ENCODE assay signal across 20 cellular contexts in genomic region chr11:12285811-12286222, GRCh38.
DNase-seq lines count a peak whose midpoint lies in the region; ATAC-seq and TF ChIP-seq lines count a peak whose summit lies in the region.
"Had no signal": no experiment of that assay in that cellular context is flagged by ENCODE, and none has a peak within 500 bp of the region (broad histone marks: within the 10 kb centered on the region; RNA-seq: fewer than 3 reads in every experiment).

No MANE protein-coding gene starts in this region.

- H3K27ac ChIP-seq in thoracic aorta (peak overlapping the region; percentile 89 to 97), A673 (ENCODE audit: low read depth, low read length, poor library complexity, severe bottlenecking) (no peak overlapping the region)

- H3K9me3 ChIP-seq in thoracic aorta (no peaks in the 10 kb centered on the region), A673 (ENCODE audit: low read depth, low read length, poor library complexity, severe bottlenecking) (no peaks in the 10 kb centered on the region)

- H3K27me3 Mint-ChIP-seq in activated CD4-positive, alpha-beta memory T cell treated with anti-CD3 and anti-CD28 coated beads, Interleukin-2, amount 10 ng/mL, durations not matched to agents 7 days and 5 days: no peaks in the 10 kb centered on the region
- no peaks in the 10 kb centered on the region for H3K27me3 Mint-ChIP-seq in activated CD4-positive, alpha-beta memory T cell treated with anti-CD3 and anti-CD28 coated beads for 36 hours

- H3K27ac Mint-ChIP-seq in activated CD4-positive, alpha-beta memory T cell treated with anti-CD3 and anti-CD28 coated beads, Interleukin-2, amount 10 ng/mL, durations not matched to agents 7 days and 5 days: no peak overlapping the region
- no peak overlapping the region for H3K27ac Mint-ChIP-seq in activated CD4-positive, alpha-beta memory T cell treated with anti-CD3 and anti-CD28 coated beads for 36 hours
- H3K27ac Mint-ChIP-seq: brain had no signal

- H3K4me1 Mint-ChIP-seq in activated CD4-positive, alpha-beta memory T cell treated with anti-CD3 and anti-CD28 coated beads, Interleukin-2, amount 10 ng/mL, durations not matched to agents 7 days and 5 days: peaks cover 12% of the 10 kb centered on the region
- H3K4me1 Mint-ChIP-seq in activated CD4-positive, alpha-beta memory T cell treated with anti-CD3 and anti-CD28 coated beads for 36 hours (ENCODE audit: low read depth): peaks cover 9% of the 10 kb centered on the region

- no peaks in the 10 kb centered on the region for H3K9me3 Mint-ChIP-seq in activated CD4-positive, alpha-beta memory T cell treated with anti-CD3 and anti-CD28 coated beads, Interleukin-2, amount 10 ng/mL, durations not matched to agents 7 days and 5 days
- no peaks in the 10 kb centered on the region for H3K9me3 Mint-ChIP-seq in activated CD4-positive, alpha-beta memory T cell treated with anti-CD3 and anti-CD28 coated beads for 36 hours

- H3K4me3 ChIP-seq in astrocyte of the cerebellum (ENCODE audit: low read depth, low read length) (no peak overlapping the region), thoracic aorta (no peak overlapping the region), A673 (ENCODE audit: low read depth, low read length, poor library complexity, severe bottlenecking) (no peak overlapping the region)

- intact Hi-C loops in activated CD4-positive, alpha-beta memory T cell treated with anti-CD3 and anti-CD28 coated beads for 36 hours (cut with micrococcal nuclease): loop anchor here (5.0 kb wide), 1 partner anchor 601 kb away; no protein-coding TSS in a partner anchor
- intact Hi-C loops in A673 (cut with micrococcal nuclease; ENCODE audit: unreplicated experiment): loop anchor here (5.0 to 10.0 kb wide), 2 partner anchors 46 to 351 kb away; no protein-coding TSS in a partner anchor

- peak; percentile 5 for DNase-seq in activated CD4-positive, alpha-beta memory T cell treated with anti-CD3 and anti-CD28 coated beads, Interleukin-2, amount 10 ng/mL, durations not matched to agents 7 days and 5 days
- DNase-seq in activated CD4-positive, alpha-beta memory T cell treated with anti-CD3 and anti-CD28 coated beads for 36 hours: no peak
- DNase-seq in astrocyte of the cerebellum (ENCODE audit: low read depth) (peak; percentile 26), left lobe of liver (ENCODE audit: low spot score) (peak; percentile 33), thoracic aorta (ENCODE audit: low spot score) (no peak), NCI-H1048 (lab: John Stamatoyannopoulos, UW) (no peak), NCI-H2029 treated with DMSO at 0.1 percent for 48 hours (lab: John Stamatoyannopoulos, UW) (no peak), A673 (ENCODE audit: low spot score) (no peak)
- DNase-seq: activated CD4-positive, alpha-beta T cell treated with anti-CD3 and anti-CD28 coated beads, Interleukin-2, amount 50 U/mL, for 4 hours; activated gamma-delta T cell treated with Interleukin-2 at 50 U/mL for 16 hours; Calu3; glutamatergic neuron; H7; NCI-H1694 treated with DMSO at 0.1 percent for 48 hours; NCI-H526 treated with DMSO at 0.1 percent for 48 hours; right cardiac atrium; stimulated activated naive CD4-positive, alpha-beta T cell had no signal

- no peaks in the 10 kb centered on the region for H3K27me3 ChIP-seq in thoracic aorta (replicated peaks; ENCODE audit: insufficient read depth)
- H3K27me3 ChIP-seq in A673 (replicated peaks; ENCODE audit: insufficient read depth, low read depth, low read length, poor library complexity): no peaks in the 10 kb centered on the region

- in situ Hi-C loops in astrocyte of the cerebellum (cut with HindIII; ENCODE audit: low sequenced_read_pairs): no loop called here

- H3K36me3 Mint-ChIP-seq in activated CD4-positive, alpha-beta memory T cell treated with anti-CD3 and anti-CD28 coated beads, Interleukin-2, amount 10 ng/mL, durations not matched to agents 7 days and 5 days (ENCODE audit: low read depth): no peaks in the 10 kb centered on the region
- no peaks in the 10 kb centered on the region for H3K36me3 Mint-ChIP-seq in activated CD4-positive, alpha-beta memory T cell treated with anti-CD3 and anti-CD28 coated beads for 36 hours
- H3K36me3 Mint-ChIP-seq: brain had no signal

- H3K36me3 ChIP-seq in thoracic aorta (no peaks in the 10 kb centered on the region), A673 (ENCODE audit: insufficient read depth, low read length, poor library complexity, severe bottlenecking) (no peaks in the 10 kb centered on the region)

- H3K4me1 ChIP-seq in thoracic aorta (ENCODE audit: control insufficient read depth in 1 of 2, low read depth in 2 of 2) (peaks cover 20 to 65% of the 10 kb centered on the region in 2 donors), A673 (ENCODE audit: insufficient read depth, low read length, poor library complexity, severe bottlenecking) (no peaks in the 10 kb centered on the region)

- TF ChIP-seq CTCF in astrocyte of the cerebellum (IDR thresholded peaks at IDR 0.05; ENCODE audit: low read depth, low read length, missing control alignments) (no peak), thoracic aorta (IDR thresholded peaks at IDR 0.05) (no peak), A673 (conservative IDR thresholded peaks at IDR 0.05; ENCODE audit: low read depth, low read length) (no peak)

- CTCF ChIA-PET in activated CD4-positive, alpha-beta memory T cell treated with anti-CD3 and anti-CD28 coated beads, Interleukin-2, amount 10 ng/mL, durations not matched to agents 7 days and 5 days (lab: Charles Lee): interaction anchor here (0.6 to 9.5 kb wide), 4 partner anchors 18 to 239 kb away, joined by 3 to 212 read pairs (median 10); no protein-coding TSS in a partner anchor
- CTCF ChIA-PET in activated CD4-positive, alpha-beta memory T cell treated with anti-CD3 and anti-CD28 coated beads for 36 hours (lab: Charles Lee): interaction anchor here (12.0 kb wide), 1 partner anchor 237 kb away, joined by 418 read pairs; no protein-coding TSS in a partner anchor
- CTCF ChIA-PET in A673 (lab: Charles Lee): interaction anchor here (1.6 kb wide), 1 partner anchor 242 kb away, joined by 4 read pairs; no protein-coding TSS in a partner anchor

- no TSS peak for BruUV-seq in A673 (replicated peaks; lab: Mats Ljungman, UMichigan)

- ATAC-seq in left lobe of liver: no peak
- ATAC-seq in thoracic aorta (ENCODE audit: insufficient number of reproducible peaks, low FRiP score, low read depth): no peak
- ATAC-seq: right cardiac atrium, Right ventricle myocardium inferior had no signal

- POLR2A ChIA-PET in activated CD4-positive, alpha-beta memory T cell treated with anti-CD3 and anti-CD28 coated beads, Interleukin-2, amount 10 ng/mL, durations not matched to agents 7 days and 5 days (lab: Charles Lee): no interaction called here
- POLR2A ChIA-PET in activated CD4-positive, alpha-beta memory T cell treated with anti-CD3 and anti-CD28 coated beads for 36 hours (lab: Charles Lee): no interaction called here
- POLR2A ChIA-PET in A673 (lab: Charles Lee; ENCODE audit: low non-redundant PET): no interaction called here

- H3K4me3 Mint-ChIP-seq in activated CD4-positive, alpha-beta memory T cell treated with anti-CD3 and anti-CD28 coated beads, Interleukin-2, amount 10 ng/mL, durations not matched to agents 7 days and 5 days: no peak overlapping the region
- no peak overlapping the region for H3K4me3 Mint-ChIP-seq in activated CD4-positive, alpha-beta memory T cell treated with anti-CD3 and anti-CD28 coated beads for 36 hours
- H3K4me3 Mint-ChIP-seq: brain, nephron had no signal

Comparison
In these comparisons a context has a peak if more than half of its experiments do, and no peak if none do; other contexts are left out.
1. DNase-seq: peak in activated CD4-positive, alpha-beta memory T cell treated with anti-CD3 and anti-CD28 coated beads, Interleukin-2, amount 10 ng/mL, durations not matched to agents 7 days and 5 days (single experiment), astrocyte of the cerebellum (single experiment) and left lobe of liver (single experiment); none in activated CD4-positive, alpha-beta memory T cell treated with anti-CD3 and anti-CD28 coated beads for 36 hours (single experiment), thoracic aorta (single experiment), NCI-H1048 (single experiment), NCI-H2029 treated with DMSO at 0.1 percent for 48 hours (single experiment) and A673 (single experiment).